In genomic region chr2:236628256-236628961, GRCh38 we compare ENCODE assay signal across 21 cellular contexts. TPM values are rescaled to one million over a fixed set of nuclear protein-coding genes. Genes with fewer than 3 reads are reported as not detected.
"Had no signal": no experiment of that assay in that cellular context is flagged by ENCODE, and none has a peak within 500 bp of the region (broad histone marks: within the 10 kb centered on the region; RNA-seq: fewer than 3 reads in every experiment).

No MANE protein-coding gene starts in this region.

- H3K9ac ChIP-seq: SK-N-SH had no signal

- ATAC-seq: activated CD8-positive, alpha-beta T cell treated with anti-CD3 and anti-CD28 coated beads for 36 hours; activated naive CD8-positive, alpha-beta T cell treated with anti-CD3 and anti-CD28 coated beads, Interleukin-2, amount 50 U/mL, for 24 hours; left lung; right lobe of liver; stimulated activated naive B cell treated with anti-CD40 and anti-IgM and Interleukin-4, amounts not matched to agents 10 μg/mL and 1 μg/mL and 100 μg/mL, for 72 hours had no signal

- H3K4me1 ChIP-seq: left lung, right lobe of liver had no signal

- H3K4me2 ChIP-seq: SK-N-SH had no signal

- H3K9me3 ChIP-seq: left lung, neutrophil, right lobe of liver, SK-N-SH, tibial nerve, uterus had no signal

- H3K27ac ChIP-seq: left lung, neutrophil, right lobe of liver, uterus had no signal

- H3K36me3 ChIP-seq: left lung, neutrophil, right lobe of liver, tibial nerve, uterus had no signal

- H3K27me3 ChIP-seq: left lung, neutrophil, right lobe of liver, tibial nerve, uterus had no signal

- DNase-seq: activated B cell treated with CpG ODN at 0.5 μM for 24 hours; activated CD4-positive, alpha-beta T cell treated with anti-CD3 and anti-CD28 coated beads, Interleukin-2, amount 50 U/mL, for 1 hour; activated CD8-positive, alpha-beta T cell treated with anti-CD3 and anti-CD28 coated beads for 36 hours; activated effector memory CD4-positive, alpha-beta T cell treated with anti-CD3 and anti-CD28 coated beads, Interleukin-2, amount 50 U/mL, for 16 hours; activated naive CD8-positive, alpha-beta T cell treated with anti-CD3 and anti-CD28 coated beads, Interleukin-2, amount 50 U/mL, for 24 hours; activated T-cell treated with anti-CD3 and anti-CD28 coated beads for 4 hours; amygdala; effector CD8-positive, alpha-beta T cell; left lung; SK-N-SH; small intestine; stimulated activated CD4-positive, alpha-beta T cell treated with anti-CD3 and anti-CD28 coated beads, Interleukin-1b, Interleukin-23, amount 100 ng/mL, for 48 hours; stimulated activated CD4-positive, alpha-beta T cell treated with anti-CD3 and anti-CD28 coated beads, Interleukin-4, amount 100 ng/mL, for 4 hours; stimulated activated naive B cell treated with anti-CD40 and anti-IgM and Interleukin-4, amounts not matched to agents 10 μg/mL and 1 μg/mL and 100 μg/mL, for 72 hours; T-helper 2 cell; uterus had no signal

- H3K4me3 ChIP-seq: left lung, lung, right lobe of liver, tibial nerve, uterus had no signal

RNA-seq across cellular contexts. Expression of gene ACKR3, which starts 58.8 kb away (rescaled TPM):
- total RNA-seq: epithelial cell of proximal tubule had no signal
- polyA plus RNA-seq: SK-N-SH had no signal
